ENCODE assay signal across 13 cellular contexts in the genomic region with DNA sequence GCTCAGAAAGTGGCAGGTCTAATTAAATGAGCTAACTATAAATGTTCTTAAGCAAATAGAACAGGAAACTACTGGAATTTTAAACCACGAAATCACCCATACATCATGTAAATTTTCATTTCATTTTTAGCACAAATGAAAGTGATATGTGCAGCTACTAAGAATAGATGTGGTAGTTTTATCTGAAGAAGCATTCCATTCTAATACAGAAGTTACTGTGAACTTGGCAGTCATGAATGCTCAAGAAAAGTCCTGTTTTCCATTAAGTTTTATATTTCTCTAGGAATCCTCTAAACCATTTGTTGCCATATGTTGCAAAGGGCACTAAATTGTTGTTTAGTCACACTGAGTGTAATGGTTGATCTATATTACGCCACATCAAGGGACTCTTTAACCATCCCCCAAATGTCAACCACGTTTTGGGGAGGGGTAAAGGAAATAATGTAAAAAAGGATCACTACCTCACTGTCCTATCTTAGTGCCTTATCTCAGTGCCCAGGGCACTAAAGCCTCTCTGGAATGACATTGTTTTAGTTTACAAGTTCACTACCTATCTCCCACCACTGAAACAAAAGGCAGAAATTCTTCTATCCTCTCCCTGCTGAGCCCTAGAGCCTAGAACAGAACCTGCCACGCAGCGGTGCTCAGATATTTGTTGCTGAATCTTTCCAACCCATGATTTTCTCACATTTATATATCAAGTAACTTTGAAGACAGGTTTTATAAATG.
DNase-seq lines count a peak whose midpoint lies in the region; ATAC-seq and TF ChIP-seq lines count a peak whose summit lies in the region.
"Had no signal": no experiment of that assay in that cellular context is flagged by ENCODE, and none has a peak within 500 bp of the region (broad histone marks: within the 10 kb centered on the region; RNA-seq: fewer than 3 reads in every experiment).

No MANE protein-coding gene starts in this region.

- TF ChIP-seq POLR2A in erythroblast (IDR thresholded peaks at IDR 0.05; ENCODE audit: low read length) = no peak

- TF ChIP-seq CTCF in AG10803 (conservative IDR thresholded peaks at IDR 0.05; ENCODE audit: low read length) (no peak), KMS-11 (conservative IDR thresholded peaks at IDR 0.05; ENCODE audit: low read depth, low read length) (no peak)

- no peaks in the 10 kb centered on the region for H3K27me3 ChIP-seq in KMS-11 (ENCODE audit: insufficient read depth, low read depth)

- H4K20me1 ChIP-seq in KMS-11 (ENCODE audit: insufficient read depth) = no peaks in the 10 kb centered on the region

- H3K79me2 ChIP-seq in KMS-11 (ENCODE audit: insufficient read depth, low read depth) = no peaks in the 10 kb centered on the region
- H3K79me2 ChIP-seq: parathyroid adenoma had no signal

- H3K27ac ChIP-seq in KMS-11 = no peak overlapping the region
- H3K27ac ChIP-seq: parathyroid adenoma had no signal

- peaks cover 26% of the 10 kb centered on the region for H3K4me1 ChIP-seq in KMS-11 (ENCODE audit: low read depth, poor library complexity, severe bottlenecking)
- H3K4me1 ChIP-seq: parathyroid adenoma had no signal

- ATAC-seq in GM18519 (IDR thresholded peaks at IDR 0.05; ENCODE audit: low FRiP score, unreplicated experiment) = peak; percentile 50

- H3K4me2 ChIP-seq in KMS-11 = peak overlapping the region; percentile 29; the same call in 1 of the 2 replicates

- DNase-seq in AG10803 (ENCODE audit: low read depth) (peak; percentile 13), epidermal melanocyte (ENCODE audit: insufficient read length, low spot score) (peak; percentile 19), erythroblast (lab: John Stamatoyannopoulos, UW) (no peak), cerebellar cortex (ENCODE audit: low spot score) (no peak), NCI-H2171 (lab: John Stamatoyannopoulos, UW) (no peak), DMS79 (lab: John Stamatoyannopoulos, UW) (no peak)
- DNase-seq: activated CD4-positive, CD25-positive, alpha-beta regulatory T cell treated with anti-CD3 and anti-CD28 coated beads, Interleukin-2, amount 50 U/mL, for 72 hours; activated CD8-positive, alpha-beta memory T cell treated with anti-CD3 and anti-CD28 coated beads, Interleukin-2, amount 50 U/mL, for 48 hours; midbrain; NCI-H1048 had no signal

- no peak overlapping the region for H2AFZ ChIP-seq in KMS-11 (ENCODE audit: low read depth)
- H2AFZ ChIP-seq: parathyroid adenoma had no signal

- H3K36me3 ChIP-seq in KMS-11 (ENCODE audit: insufficient read depth) = no peaks in the 10 kb centered on the region

- no peak overlapping the region for H3K9ac ChIP-seq in KMS-11
- H3K9ac ChIP-seq: parathyroid adenoma had no signal

- H3K4me3 ChIP-seq in AG10803 (ENCODE audit: low read length) (no peak overlapping the region), KMS-11 (IDR thresholded peaks at IDR 0.05; ENCODE audit: insufficient read depth, low read depth, low read length) (no peak overlapping the region)

Comparison
In these comparisons a context has a peak if more than half of its experiments do, and no peak if none do; other contexts are left out.
1. DNase-seq: peak in AG10803 (single experiment) and epidermal melanocyte (single experiment); none in erythroblast (0 of 2), cerebellar cortex (single experiment), NCI-H2171 (single experiment) and DMS79 (single experiment).